8 cellular contexts compared by ENCODE assay signal in genomic region chr15:51620647-51621046, GRCh38. TPM values are rescaled to one million over a fixed set of nuclear protein-coding genes. Genes with fewer than 3 reads are reported as not detected.
DNase-seq lines count a peak whose midpoint lies in the region; ATAC-seq and TF ChIP-seq lines count a peak whose summit lies in the region.

No MANE protein-coding gene starts in this region.

- no peak for DNase-seq in activated naive CD4-positive, alpha-beta T cell treated with Interleukin-2 at 50 U/mL for 16 hours
- peak; percentile 64 for DNase-seq in NCI-H524 treated with DMSO at 0.1 percent for 48 hours (lab: John Stamatoyannopoulos, UW)
- DNase-seq in endothelial cell (ENCODE audit: low spot score) = no peak
- DNase-seq in thoracic aorta (ENCODE audit: low spot score) = no peak
- DNase-seq in mucosa of descending colon = no peak
- DNase-seq in substantia nigra (lab: John Stamatoyannopoulos, UW) = no peak
- no peak for DNase-seq in uterus

- H3K27ac ChIP-seq in thoracic aorta = no peak overlapping the region
- no peak overlapping the region for H3K27ac ChIP-seq in substantia nigra (ENCODE audit: low read depth, low read length, poor library complexity, severe bottlenecking)
- H3K27ac ChIP-seq in uterus = no peak overlapping the region

- H3K27me3 ChIP-seq in thoracic aorta (replicated peaks; ENCODE audit: insufficient read depth) (no peaks in the 10 kb centered on the region), uterus (no peaks in the 10 kb centered on the region)

- no peak for TF ChIP-seq POLR2A in uterus (IDR thresholded peaks at IDR 0.05)

- H3K4me1 Mint-ChIP-seq in activated naive CD4-positive, alpha-beta T cell treated with anti-CD3 and anti-CD28 coated beads, Interleukin-2, amount 50 U/mL, for 24 hours = peaks cover 29% of the 10 kb centered on the region
- peaks cover 17% of the 10 kb centered on the region for H3K4me1 Mint-ChIP-seq in endothelial cell (ENCODE audit: unreplicated experiment)

- H3K4me1 ChIP-seq in thoracic aorta (ENCODE audit: control insufficient read depth in 1 of 2, low read depth in 2 of 2) (peaks cover 9 to 12% of the 10 kb centered on the region in 2 donors), mucosa of descending colon (ENCODE audit: low read depth) (peaks cover 19% of the 10 kb centered on the region), uterus (no peaks in the 10 kb centered on the region)

- H3K27ac Mint-ChIP-seq in activated naive CD4-positive, alpha-beta T cell treated with anti-CD3 and anti-CD28 coated beads, Interleukin-2, amount 50 U/mL, for 24 hours = no peak overlapping the region
- H3K27ac Mint-ChIP-seq in endothelial cell (ENCODE audit: unreplicated experiment) = no peak overlapping the region

- intact Hi-C loops in mucosa of descending colon (cut with DNase I, micrococcal nuclease) (no loop called here), uterus (cut with DNase I; ENCODE audit: low total_unique reads) (no loop called here)

- no peaks in the 10 kb centered on the region for H3K36me3 Mint-ChIP-seq in activated naive CD4-positive, alpha-beta T cell treated with anti-CD3 and anti-CD28 coated beads, Interleukin-2, amount 50 U/mL, for 24 hours
- no peaks in the 10 kb centered on the region for H3K36me3 Mint-ChIP-seq in endothelial cell (ENCODE audit: low read depth, unreplicated experiment)

- H3K4me3 ChIP-seq in thoracic aorta = peak overlapping the region; percentile 87
- H3K4me3 ChIP-seq in mucosa of descending colon = no peak overlapping the region
- H3K4me3 ChIP-seq in uterus = no peak overlapping the region

- no peaks in the 10 kb centered on the region for H3K36me3 ChIP-seq in thoracic aorta
- no peaks in the 10 kb centered on the region for H3K36me3 ChIP-seq in mucosa of descending colon (ENCODE audit: low read depth)
- H3K36me3 ChIP-seq in uterus = no peaks in the 10 kb centered on the region

- no peak for TF ChIP-seq CTCF in endothelial cell (IDR thresholded peaks at IDR 0.05; ENCODE audit: unreplicated experiment)
- TF ChIP-seq CTCF in thoracic aorta (IDR thresholded peaks at IDR 0.05) = no peak
- TF ChIP-seq CTCF in mucosa of descending colon (IDR thresholded peaks at IDR 0.05) = no peak
- TF ChIP-seq CTCF in uterus (IDR thresholded peaks at IDR 0.05) = no peak

- H3K27me3 Mint-ChIP-seq in activated naive CD4-positive, alpha-beta T cell treated with anti-CD3 and anti-CD28 coated beads, Interleukin-2, amount 50 U/mL, for 24 hours = peaks cover 1% of the 10 kb centered on the region
- H3K27me3 Mint-ChIP-seq in endothelial cell (ENCODE audit: unreplicated experiment) = no peaks in the 10 kb centered on the region

- H3K9me3 ChIP-seq in thoracic aorta = no peaks in the 10 kb centered on the region
- H3K9me3 ChIP-seq in mucosa of descending colon = no peaks in the 10 kb centered on the region
- H3K9me3 ChIP-seq in uterus = no peaks in the 10 kb centered on the region

- H3K4me3 Mint-ChIP-seq in activated naive CD4-positive, alpha-beta T cell treated with anti-CD3 and anti-CD28 coated beads, Interleukin-2, amount 50 U/mL, for 24 hours = peak overlapping the region; percentile 47
- H3K4me3 Mint-ChIP-seq in endothelial cell (ENCODE audit: unreplicated experiment) = peak overlapping the region; percentile 79

- no peaks in the 10 kb centered on the region for H3K9me3 Mint-ChIP-seq in activated naive CD4-positive, alpha-beta T cell treated with anti-CD3 and anti-CD28 coated beads, Interleukin-2, amount 50 U/mL, for 24 hours
- H3K9me3 Mint-ChIP-seq in endothelial cell (ENCODE audit: unreplicated experiment) = no peaks in the 10 kb centered on the region

- ATAC-seq in thoracic aorta (ENCODE audit: insufficient number of reproducible peaks, low FRiP score, low read depth) (peak; percentile 40), mucosa of descending colon (no peak)

RNA-seq across cellular contexts. Expression of gene DMXL2, which starts 1.9 kb away (rescaled TPM):
- 33.1 TPM for total RNA-seq in endothelial cell (ENCODE audit: unreplicated experiment)
- total RNA-seq in thoracic aorta = 10 to 100 TPM; 20.3 to 45.9 TPM
- 10 to 100 TPM; 36.5 to 45.5 (median 43.0) TPM for total RNA-seq in mucosa of descending colon
- 100 to 1,000 TPM in 1 of 4 donors, 10 to 100 TPM in 2, 1 to 10 TPM in 1; 6.9 to 100 (median 26.6) TPM for total RNA-seq in uterus
